7 cellular contexts compared by ENCODE assay signal in the genomic region with DNA sequence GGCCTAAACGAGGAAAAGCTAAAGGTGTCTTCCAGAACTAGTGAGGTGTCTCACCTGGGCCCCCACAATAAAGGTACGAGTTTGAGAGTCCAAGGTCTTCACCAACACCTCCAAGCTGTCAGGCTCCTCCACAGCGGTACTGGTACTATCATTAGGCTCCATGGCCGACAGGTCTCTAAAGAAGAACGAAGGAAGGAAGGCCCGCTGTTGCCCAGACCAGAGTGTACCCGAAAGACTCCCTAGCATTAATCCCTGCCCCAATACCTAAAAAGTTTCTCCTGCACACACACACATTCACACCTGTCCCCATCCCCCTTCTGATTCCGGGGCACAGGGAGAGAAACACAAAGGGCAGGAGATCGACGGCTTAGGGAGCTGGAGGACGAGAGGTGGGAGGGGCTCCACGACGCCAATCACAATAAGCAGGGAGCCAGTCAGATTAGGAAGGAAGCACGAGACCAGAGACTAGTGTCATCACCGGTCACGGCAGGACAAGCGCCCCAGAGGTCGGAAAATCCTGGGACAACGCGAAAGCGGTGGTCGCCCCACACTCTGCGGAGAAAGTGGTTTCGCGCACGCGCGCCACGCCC. TPM values are rescaled to one million over a fixed set of nuclear protein-coding genes. Genes with fewer than 3 reads are reported as not detected.
DNase-seq lines count a peak whose midpoint lies in the region; ATAC-seq and TF ChIP-seq lines count a peak whose summit lies in the region.

No MANE protein-coding gene starts in this region.

- ATAC-seq in GM21360 (IDR thresholded peaks at IDR 0.05; ENCODE audit: unreplicated experiment) = peak; percentile 27
- peak; percentile 20 for ATAC-seq in HG03565 (IDR thresholded peaks at IDR 0.05; ENCODE audit: unreplicated experiment)
- ATAC-seq in stimulated activated naive B cell treated with anti-CD40 and anti-IgM and Interleukin-4, amounts not matched to agents 10 μg/mL and 1 μg/mL and 100 μg/mL, for 72 hours (replicated peaks) = peak; percentile 60 to 65

- peaks cover 20% of the 10 kb centered on the region for H4K20me1 ChIP-seq in PC-9 (ENCODE audit: insufficient read depth)

- H3K27ac ChIP-seq in PC-9 (peak overlapping the region; percentile 92), caudate nucleus (ENCODE audit: low read depth, low read length) (peak overlapping the region; percentile 100)

- peak overlapping the region; percentile 96 for H3K4me3 Mint-ChIP-seq in stimulated activated naive B cell treated with anti-CD40 and anti-IgM and Interleukin-4, amounts not matched to agents 10 μg/mL and 1 μg/mL and 100 μg/mL, for 72 hours

- no peaks in the 10 kb centered on the region for H3K9me2 ChIP-seq in PC-9 (ENCODE audit: insufficient read depth)

- no peaks in the 10 kb centered on the region for H3K9me3 Mint-ChIP-seq in stimulated activated naive B cell treated with anti-CD40 and anti-IgM and Interleukin-4, amounts not matched to agents 10 μg/mL and 1 μg/mL and 100 μg/mL, for 72 hours

- H3K36me3 ChIP-seq in PC-9 (ENCODE audit: low read depth) (peaks cover 6% of the 10 kb centered on the region; the same call in 1 of the 2 replicates), kidney epithelial cell (ENCODE audit: control insufficient read depth, insufficient read depth, low read length) (peaks cover 4% of the 10 kb centered on the region)

- H3K27me3 Mint-ChIP-seq in stimulated activated naive B cell treated with anti-CD40 and anti-IgM and Interleukin-4, amounts not matched to agents 10 μg/mL and 1 μg/mL and 100 μg/mL, for 72 hours = no peaks in the 10 kb centered on the region

- DNase-seq in Daoy (ENCODE audit: low read depth) = peak; percentile 84
- peak in 1 of 2 experiments; percentile 71 for DNase-seq in PC-9
- DNase-seq in caudate nucleus (lab: John Stamatoyannopoulos, UW) = peak in 5 of 61 donors; percentile 28 to 90 (median 70)
- peak; percentile 31 for DNase-seq in kidney epithelial cell (ENCODE audit: low read depth)
- no peak for DNase-seq in stimulated activated naive B cell treated with anti-CD40 and anti-IgM and Interleukin-4, amounts not matched to agents 10 μg/mL and 1 μg/mL and 100 μg/mL, for 72 hours

- H3K27ac Mint-ChIP-seq in stimulated activated naive B cell treated with anti-CD40 and anti-IgM and Interleukin-4, amounts not matched to agents 10 μg/mL and 1 μg/mL and 100 μg/mL, for 72 hours = peak overlapping the region; percentile 99

- H3K4me3 ChIP-seq in PC-9 = peak overlapping the region; percentile 79
- H3K4me3 ChIP-seq in kidney epithelial cell (ENCODE audit: low read depth, low read length) = peak overlapping the region; percentile 57

- peaks cover 34% of the 10 kb centered on the region for H3K79me2 ChIP-seq in PC-9 (ENCODE audit: low read depth)

- POLR2A ChIA-PET in PC-9 (lab: Charles Lee; ENCODE audit: unreplicated experiment) = interaction anchor here (0.5 to 0.7 kb wide), 7 partner anchors 9 to 220 kb away, joined by 3 to 8 read pairs (median 4); partner anchors contain the start of genes C6orf47 and GPANK1

- H3K36me3 Mint-ChIP-seq in stimulated activated naive B cell treated with anti-CD40 and anti-IgM and Interleukin-4, amounts not matched to agents 10 μg/mL and 1 μg/mL and 100 μg/mL, for 72 hours = peaks cover 45 to 57% of the 10 kb centered on the region in 2 donors

- peaks cover 14% of the 10 kb centered on the region for H3F3A ChIP-seq in PC-9 (ENCODE audit: insufficient read depth, low read depth)

- no peaks in the 10 kb centered on the region for H3K9me3 ChIP-seq in PC-9 (ENCODE audit: insufficient read depth, low read depth)

- peak overlapping the region; percentile 83 for H2AFZ ChIP-seq in PC-9

- no peak for TF ChIP-seq CTCF in PC-9 (conservative IDR thresholded peaks at IDR 0.05)
- no peak for TF ChIP-seq CTCF in kidney epithelial cell (IDR thresholded peaks at IDR 0.05; ENCODE audit: insufficient read depth, low read length, poor library complexity, severe bottlenecking)

- no TSS peak for BruUV-seq in PC-9 (replicated peaks; lab: Mats Ljungman, UMichigan)

- CTCF ChIA-PET in PC-9 (lab: Charles Lee) = no interaction called here

- H3K4me2 ChIP-seq in PC-9 = peak overlapping the region; percentile 81

- no peaks in the 10 kb centered on the region for H3K27me3 ChIP-seq in PC-9 (ENCODE audit: insufficient read depth, low read depth)
- H3K27me3 ChIP-seq in kidney epithelial cell (ENCODE audit: control insufficient read depth, insufficient read depth, low read length) = no peaks in the 10 kb centered on the region

- intact Hi-C loops in PC-9 (cut with micrococcal nuclease; ENCODE audit: unreplicated experiment) = loop anchor here (1.0 to 2.0 kb wide), 3 partner anchors 9 to 51 kb away; partner anchors contain the start of genes ABHD16A, C6orf47 and PRRC2A

- peaks cover 24 to 52% of the 10 kb centered on the region in 2 donors for H3K4me1 Mint-ChIP-seq in stimulated activated naive B cell treated with anti-CD40 and anti-IgM and Interleukin-4, amounts not matched to agents 10 μg/mL and 1 μg/mL and 100 μg/mL, for 72 hours

- peaks cover 14% of the 10 kb centered on the region for H3K4me1 ChIP-seq in PC-9 (replicated peaks; ENCODE audit: insufficient read depth)

RNA-seq across cellular contexts. Expression of gene BAG6, which starts 0.8 kb away (rescaled TPM):
- 256 and 287 TPM in 2 replicates for total RNA-seq in Daoy (2014; rRNA removed; shearing (Covaris generic))
- total RNA-seq in PC-9 (2021) (336 and 358 TPM in 2 replicates), kidney epithelial cell (468 and 473 TPM in 2 replicates)

RNA-seq across cellular contexts. Expression of gene APOM, which starts 4.0 kb away (rescaled TPM):
- 0.18 and 1.4 TPM in 2 replicates for total RNA-seq in Daoy (2014; rRNA removed; shearing (Covaris generic))
- total RNA-seq in PC-9 (2021) (2.7 and 2.9 TPM in 2 replicates), kidney epithelial cell (1.3 and 1.8 TPM in 2 replicates)

RNA-seq across cellular contexts. Expression of gene C6orf47, which starts 8.9 kb away (rescaled TPM):
- 15.9 and 18.0 TPM in 2 replicates for total RNA-seq in Daoy (2014; rRNA removed; shearing (Covaris generic))
- 17.2 and 17.8 TPM in 2 replicates for total RNA-seq in PC-9 (2021)
- 19.0 and 24.9 TPM in 2 replicates for total RNA-seq in kidney epithelial cell

RNA-seq across cellular contexts. Expression of gene GPANK1, which starts 13.1 kb away (rescaled TPM):
- 32.9 and 40.2 TPM in 2 replicates for total RNA-seq in Daoy (2014; rRNA removed; shearing (Covaris generic))
- total RNA-seq in PC-9 (2021) (11.5 and 13.0 TPM in 2 replicates), kidney epithelial cell (17.7 and 22.0 TPM in 2 replicates)

RNA-seq across cellular contexts. Expression of gene CSNK2B, which starts 14.2 kb away (rescaled TPM):
- 328 and 376 TPM in 2 replicates for total RNA-seq in Daoy (2014; rRNA removed; shearing (Covaris generic))
- total RNA-seq in PC-9 (2021) = 152 and 173 TPM in 2 replicates
- total RNA-seq in kidney epithelial cell = 366 and 405 TPM in 2 replicates
